In genomic region chr20:49919009-49919408, GRCh38 we compare ENCODE assay signal across 2 cellular contexts.
TF ChIP-seq lines count a peak whose summit lies in the region.

No MANE protein-coding gene starts in this region.

TF ChIP-seq in HepG2, 621 proteins besides CTCF, POLR2A, EP300 and RAD21:
- no peak for TF ChIP-seq MNT (IDR thresholded peaks at IDR 0.05)
- 0 out of 2 replicates have a peak, but pooled peaks have one; percentile 55 for TF ChIP-seq ZNF605 (CRISPR knock-in tag; IDR thresholded peaks at IDR 0.05)
- 0 out of 2 replicates have a peak, but pooled peaks have one; percentile 68 for TF ChIP-seq TSC22D2 (CRISPR knock-in tag; IDR thresholded peaks at IDR 0.05; ENCODE audit: borderline replicate concordance)
- TF ChIP-seq SP4 (CRISPR knock-in tag; IDR thresholded peaks at IDR 0.05): 0 out of 2 replicates have a peak, but pooled peaks have one; percentile 34

TF ChIP-seq in K562, 482 proteins besides CTCF, POLR2A, EP300 and RAD21:
- no peak for TF ChIP-seq ZNF316 (IDR thresholded peaks at IDR 0.05)
- TF ChIP-seq ZNF324 (CRISPR knock-in tag; IDR thresholded peaks at IDR 0.05): no peak
- peak; percentile 68 for TF ChIP-seq NFIC (IDR thresholded peaks at IDR 0.05)
- TF ChIP-seq C11orf30 (IDR thresholded peaks at IDR 0.05; ENCODE audit: low read depth): no peak
